In genomic region chr18:21505231-21505630, GRCh38 we compare ENCODE assay signal across 24 cellular contexts.
DNase-seq lines count a peak whose midpoint lies in the region; ATAC-seq, FAIRE-seq and TF ChIP-seq lines count a peak whose summit lies in the region.
"Had no signal": no experiment of that assay in that cellular context is flagged by ENCODE, and none has a peak within 500 bp of the region (broad histone marks: within the 10 kb centered on the region; RNA-seq: fewer than 3 reads in every experiment).

No MANE protein-coding gene starts in this region.

- H3F3A ChIP-seq in neural progenitor cell (ENCODE audit: low read depth), result peaks cover 32% of the 10 kb centered on the region

- WGBS in HepG2 (ENCODE audit: low lambda C conversion rate), result 52% methylated on average over 2 of the region's 2 CpGs

- FAIRE-seq in HepG2 (lab: Jason Lieb, UNC), result no peak
- FAIRE-seq: A549, D721Med, GM12878 had no signal

- TF ChIP-seq POLR2A in HepG2 (IDR thresholded peaks at IDR 0.05; ENCODE audit: insufficient read depth in 1 of 2, low read depth in 2 of 2, low read length in 2 of 2), result no peak

- no peaks in the 10 kb centered on the region for H3K36me3 ChIP-seq in HepG2 (replicated peaks in 1 of 2; ENCODE audit: control insufficient read depth in 1 of 2, insufficient read depth in 2 of 2, low read length in 2 of 2)
- H3K36me3 ChIP-seq in neural progenitor cell, result peaks cover 43% of the 10 kb centered on the region
- H3K36me3 ChIP-seq: BE2C; BLaER1 treated with 17β-estradiol and CSF1 and Interleukin-3, amounts not matched to agents 10 nM and 100 nM had no signal

- POLR2A ChIA-PET in HepG2 (lab: Yijun Ruan, JAX), result no interaction called here
- POLR2A ChIA-PET in RWPE1 (lab: Yijun Ruan, JAX; ENCODE audit: low non-redundant PET), result no interaction called here

- H3K36me3 Mint-ChIP-seq in neural progenitor cell, result peaks cover 28% of the 10 kb centered on the region
- H3K36me3 Mint-ChIP-seq: CD14-positive monocyte; CD8-positive, alpha-beta memory T cell had no signal

- H3K9me3 ChIP-seq in HepG2 (ENCODE audit: low read length) (no peaks in the 10 kb centered on the region), neural progenitor cell (ENCODE audit: low read depth) (no peaks in the 10 kb centered on the region)
- H3K9me3 ChIP-seq: A549; BE2C; BLaER1 treated with 17β-estradiol and CSF1 and Interleukin-3, amounts not matched to agents 10 nM and 100 nM had no signal

- intact Hi-C loops in left ventricle myocardium superior (cut with micrococcal nuclease) (no loop called here), cardiac septum (cut with DNase I) (loop anchor here (10.0 kb wide), 1 partner anchor 60 kb away; no protein-coding TSS in a partner anchor), HepG2 (cut with micrococcal nuclease; ENCODE audit: unreplicated experiment) (no loop called here)

- DNase-seq in left ventricle myocardium superior (no peak), cardiac septum (ENCODE audit: low spot score) (no peak), HepG2 (ENCODE audit: low spot score) (no peak), neural progenitor cell (ENCODE audit: low spot score) (no peak), RWPE1 (ENCODE audit: low spot score) (no peak)
- DNase-seq in effector CD8-positive, alpha-beta T cell (lab: John Stamatoyannopoulos, UW), result no peak
- DNase-seq: 8988T; ACHN; AML-193; BE2C; CD4-positive, alpha-beta T cell; CD8-positive, alpha-beta memory T cell; DMS 273 treated with DMSO at 0.1 percent for 48 hours; DMS79; EL; GDM1; H9; HFFc6 had no signal

- H3K9ac ChIP-seq in HepG2 (ENCODE audit: insufficient read depth, low read depth, low read length), result no peak overlapping the region
- no peak overlapping the region for H3K9ac ChIP-seq in neural progenitor cell
- H3K9ac ChIP-seq: BLaER1 treated with 17β-estradiol and CSF1 and Interleukin-3, amounts not matched to agents 10 nM and 100 nM had no signal

- no peak overlapping the region for H3K4me3 Mint-ChIP-seq in neural progenitor cell
- H3K4me3 Mint-ChIP-seq: CD14-positive monocyte; CD4-positive, alpha-beta T cell; CD8-positive, alpha-beta memory T cell; GM23338; H9; HFFc6 had no signal

- in situ Hi-C loops in HepG2 (cut with HindIII; ENCODE audit: extremely low pct_ligation_motif_present, low pct_unique_long_range_greater_than_20kb), result no loop called here

- H3K4me3 ChIP-seq in HepG2 (replicated peaks in 1 of 3; ENCODE audit: insufficient read depth in 1 of 3, low read depth in 2 of 3, low read length in 3 of 3), result no peak overlapping the region
- no peak overlapping the region for H3K4me3 ChIP-seq in neural progenitor cell
- H3K4me3 ChIP-seq: A549; BLaER1 treated with 17β-estradiol and CSF1 and Interleukin-3, amounts not matched to agents 10 nM and 100 nM; GM12878; GM23338 had no signal

- H3K79me2 ChIP-seq in HepG2 (ENCODE audit: insufficient read depth, low read length) (no peaks in the 10 kb centered on the region), neural progenitor cell (ENCODE audit: low read depth) (no peaks in the 10 kb centered on the region)

- TF ChIP-seq RAD21 in HepG2 (CRISPR knock-in tag; IDR thresholded peaks at IDR 0.05), result no peak

- no TSS peak for BruUV-seq in HepG2 (replicated peaks; lab: Mats Ljungman, UMichigan)

- H3K4me1 ChIP-seq in HepG2 (ENCODE audit: insufficient read depth, low read length), result peaks cover 19% of the 10 kb centered on the region
- no peaks in the 10 kb centered on the region for H3K4me1 ChIP-seq in neural progenitor cell
- H3K4me1 ChIP-seq: A549; BE2C; BLaER1 treated with 17β-estradiol and CSF1 and Interleukin-3, amounts not matched to agents 10 nM and 100 nM had no signal

- no peaks in the 10 kb centered on the region for H3K9me3 Mint-ChIP-seq in neural progenitor cell
- H3K9me3 Mint-ChIP-seq: CD4-positive, alpha-beta T cell; CD8-positive, alpha-beta memory T cell; GM23338; H9; HFFc6 had no signal

- CTCF ChIA-PET in HepG2 (lab: Yijun Ruan, JAX; ENCODE audit: low intra/inter-chr PET ratio, low total read pairs) (no interaction called here), RWPE1 (lab: Yijun Ruan, JAX) (interaction anchor here (1.2 kb wide), 1 partner anchor 9 kb away, joined by 3 read pairs; no protein-coding TSS in a partner anchor)

- no peak overlapping the region for H3K4me2 ChIP-seq in HepG2 (ENCODE audit: low read depth, low read length)
- no peak overlapping the region for H3K4me2 ChIP-seq in neural progenitor cell
- H3K4me2 ChIP-seq: A549; BLaER1 treated with 17β-estradiol and CSF1 and Interleukin-3, amounts not matched to agents 10 nM and 100 nM; GM23338 had no signal

- TF ChIP-seq EP300 in HepG2 (IDR thresholded peaks at IDR 0.05; ENCODE audit: low read depth in 2 of 2, low read length in 2 of 2) (no peak), HepG2 (CRISPR knock-in tag; IDR thresholded peaks at IDR 0.05; ENCODE audit: borderline replicate concordance) (no peak)

- H4K20me1 ChIP-seq in HepG2 (ENCODE audit: insufficient read depth, low read length), result no peaks in the 10 kb centered on the region
- peaks cover 14% of the 10 kb centered on the region for H4K20me1 ChIP-seq in neural progenitor cell (ENCODE audit: low read depth)
- H4K20me1 ChIP-seq: BLaER1 treated with 17β-estradiol and CSF1 and Interleukin-3, amounts not matched to agents 10 nM and 100 nM had no signal

- TF ChIP-seq CTCF in HepG2 (CRISPR knock-in tag; IDR thresholded peaks at IDR 0.05) (no peak), neural progenitor cell (IDR thresholded peaks at IDR 0.05) (no peak), RWPE1 (conservative IDR thresholded peaks at IDR 0.05; ENCODE audit: low read depth) (no peak)

- H2AFZ ChIP-seq in HepG2 (ENCODE audit: low read length) (no peak overlapping the region), neural progenitor cell (replicated peaks) (no peak overlapping the region)
- H2AFZ ChIP-seq: GM23338 had no signal

- H3K4me1 Mint-ChIP-seq in neural progenitor cell, result no peaks in the 10 kb centered on the region
- H3K4me1 Mint-ChIP-seq: CD14-positive monocyte; CD8-positive, alpha-beta memory T cell had no signal

- peak overlapping the region; percentile 60 for H3K27ac Mint-ChIP-seq in neural progenitor cell
- H3K27ac Mint-ChIP-seq: CD14-positive monocyte; CD4-positive, alpha-beta T cell; CD8-positive, alpha-beta memory T cell; GM23338; HFFc6 had no signal

- no peaks in the 10 kb centered on the region for H3K27me3 Mint-ChIP-seq in neural progenitor cell (ENCODE audit: insufficient read depth, low read depth)
- H3K27me3 Mint-ChIP-seq: CD4-positive, alpha-beta T cell had no signal

- ATAC-seq in left ventricle myocardium superior (peak; percentile 21), HepG2 (peak; percentile 15; the same call in 1 of the 3 replicates)
- ATAC-seq: A549, GM12878, GM23338 had no signal

- H3K27me3 ChIP-seq in HepG2 (ENCODE audit: control insufficient read depth in 1 of 2, insufficient read depth in 2 of 2, low read length in 2 of 2) (no peaks in the 10 kb centered on the region), neural progenitor cell (no peaks in the 10 kb centered on the region)
- H3K27me3 ChIP-seq: BE2C; BLaER1 treated with 17β-estradiol and CSF1 and Interleukin-3, amounts not matched to agents 10 nM and 100 nM had no signal

- no peak overlapping the region for H3K27ac ChIP-seq in HepG2 (ENCODE audit: extremely low read length, insufficient read depth, low read length)
- H3K27ac ChIP-seq in neural progenitor cell, result no peak overlapping the region
- no peak overlapping the region for H3K27ac ChIP-seq in RWPE1
- H3K27ac ChIP-seq: A549; BLaER1 treated with 17β-estradiol and CSF1 and Interleukin-3, amounts not matched to agents 10 nM and 100 nM had no signal

TF ChIP-seq in HepG2, 621 proteins besides CTCF, POLR2A, EP300 and RAD21:
- TF ChIP-seq HNRNPH1 (optimal IDR thresholded peaks at IDR 0.05; ENCODE audit: low read depth, low read length) (no peak), ZNF552 (CRISPR knock-in tag; IDR thresholded peaks at IDR 0.05; ENCODE audit: borderline replicate concordance) (no peak), E2F1 (CRISPR knock-in tag; IDR thresholded peaks at IDR 0.05) (no peak), HBP1 (CRISPR knock-in tag; IDR thresholded peaks at IDR 0.05; ENCODE audit: low read depth) (no peak), KMT2B (CRISPR knock-in tag; IDR thresholded peaks at IDR 0.05) (no peak), ZNF10 (CRISPR knock-in tag; IDR thresholded peaks at IDR 0.05; ENCODE audit: borderline replicate concordance, low read depth) (no peak), ELF4 (CRISPR knock-in tag; IDR thresholded peaks at IDR 0.05; ENCODE audit: borderline replicate concordance) (no peak)
